8 cellular contexts compared by ENCODE assay signal in the genomic region with DNA sequence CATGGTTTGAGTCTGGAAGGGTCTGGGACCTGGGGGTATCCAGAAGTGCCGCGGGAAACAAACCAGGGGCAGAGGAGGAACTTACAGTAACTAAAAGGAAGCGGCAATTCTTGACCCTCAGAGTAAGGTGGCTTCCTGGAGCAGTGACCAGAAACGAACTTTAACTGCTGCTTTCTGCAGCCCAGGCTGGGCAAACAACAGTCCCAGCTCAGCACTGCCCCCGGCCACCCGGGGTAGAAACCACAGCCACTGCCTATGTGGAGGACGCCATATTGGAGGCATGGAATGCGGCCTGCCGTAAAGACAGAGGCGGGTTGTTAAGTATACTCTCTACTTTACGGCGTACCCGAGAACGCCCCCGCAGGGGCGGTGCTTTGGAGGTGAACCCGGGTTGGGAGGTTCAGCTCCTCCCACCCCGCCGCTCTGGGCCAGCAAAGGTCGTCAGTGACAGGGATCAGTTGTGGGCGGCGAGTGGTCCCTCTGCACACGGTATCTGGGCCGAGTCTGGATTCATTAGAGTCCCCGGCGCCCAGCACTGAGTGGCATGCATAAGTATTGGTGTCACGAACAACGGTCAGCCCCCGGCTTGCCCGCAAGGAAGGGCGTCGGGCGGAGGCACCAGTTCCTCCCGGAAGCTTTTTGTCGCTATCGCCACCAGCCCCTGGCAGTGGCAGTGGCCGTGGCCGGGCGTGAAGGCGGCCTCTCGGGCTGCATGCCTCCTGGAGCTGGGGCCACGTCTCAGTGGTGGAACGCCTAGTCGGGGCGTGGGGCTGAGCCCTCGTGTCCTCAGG. TPM values are rescaled to one million over a fixed set of nuclear protein-coding genes. Genes with fewer than 3 reads are reported as not detected.
A peak's percentile ranks its signal among the peaks of the same experiment; 100 is the strongest.
DNase-seq lines count a peak whose midpoint lies in the region; ATAC-seq and TF ChIP-seq lines count a peak whose summit lies in the region.

A gene with protein sequence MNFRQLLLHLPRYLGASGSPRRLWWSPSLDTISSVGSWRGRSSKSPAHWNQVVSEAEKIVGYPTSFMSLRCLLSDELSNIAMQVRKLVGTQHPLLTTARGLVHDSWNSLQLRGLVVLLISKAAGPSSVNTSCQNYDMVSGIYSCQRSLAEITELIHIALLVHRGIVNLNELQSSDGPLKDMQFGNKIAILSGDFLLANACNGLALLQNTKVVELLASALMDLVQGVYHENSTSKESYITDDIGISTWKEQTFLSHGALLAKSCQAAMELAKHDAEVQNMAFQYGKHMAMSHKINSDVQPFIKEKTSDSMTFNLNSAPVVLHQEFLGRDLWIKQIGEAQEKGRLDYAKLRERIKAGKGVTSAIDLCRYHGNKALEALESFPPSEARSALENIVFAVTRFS (minus strand): TSS at position 282 of the 791 bp plus-strand sequence. CDS start 279 bp downstream, at position 3.

- CTCF ChIA-PET in mammary epithelial cell (lab: Charles Lee; ENCODE audit: low non-redundant PET) = interaction anchor here (0.6 to 0.9 kb wide), 4 partner anchors 141 to 1089 kb away, joined by 3 to 4 read pairs (median 3); no protein-coding TSS in a partner anchor

- TSS peak; percentile 54 for BruUV-seq in mammary epithelial cell (replicated peaks; lab: Mats Ljungman, UMichigan)

- intact Hi-C loops in mammary epithelial cell (cut with micrococcal nuclease) = loop anchor here (1.0 to 10.0 kb wide), 5 partner anchors 141 to 327 kb away; no protein-coding TSS in a partner anchor

- no peaks in the 10 kb centered on the region for H3K27me3 ChIP-seq in WERI-Rb-1 (ENCODE audit: insufficient read depth, low read depth, severe bottlenecking)
- no peaks in the 10 kb centered on the region for H3K27me3 ChIP-seq in mammary epithelial cell (ENCODE audit: insufficient read depth, low read length)
- H3K27me3 ChIP-seq in smooth muscle cell (ENCODE audit: low read depth) = no peaks in the 10 kb centered on the region

- H4K20me1 ChIP-seq in mammary epithelial cell (ENCODE audit: insufficient read depth, low read length) (no peaks in the 10 kb centered on the region), smooth muscle cell (ENCODE audit: low read depth) (no peaks in the 10 kb centered on the region)

- H2AFZ ChIP-seq in mammary epithelial cell (ENCODE audit: low read depth, low read length) (peak within 1 kb of the TSS; percentile 100), smooth muscle cell (ENCODE audit: low read depth) (peak within 1 kb of the TSS; percentile 99)

- H3K9me3 ChIP-seq in WERI-Rb-1 (ENCODE audit: severe bottlenecking) = no peaks in the 10 kb centered on the region
- no peaks in the 10 kb centered on the region for H3K9me3 ChIP-seq in mammary epithelial cell (replicated peaks; ENCODE audit: insufficient read depth, low read length)
- H3K9me3 ChIP-seq in smooth muscle cell (replicated peaks; ENCODE audit: low read depth) = no peaks in the 10 kb centered on the region

- peak; percentile 58 for TF ChIP-seq CTCF in WERI-Rb-1 (IDR thresholded peaks at IDR 0.05; ENCODE audit: low read depth, low read length)
- TF ChIP-seq CTCF in mammary epithelial cell (conservative IDR thresholded peaks at IDR 0.05 in 1 of 2, IDR thresholded peaks at IDR 0.05 in 1 of 2; ENCODE audit: extremely low read depth in 1 of 2, insufficient read depth in 1 of 2, low read depth in 1 of 2, low read length in 2 of 2) = peak; percentile 28 to 61
- TF ChIP-seq CTCF in smooth muscle cell (IDR thresholded peaks at IDR 0.05; ENCODE audit: borderline replicate concordance, insufficient read depth, poor library complexity, severe bottlenecking) = peak; percentile 35

- H3K4me3 ChIP-seq in WERI-Rb-1 (ENCODE audit: low read depth, low read length) (peak within 1 kb of the TSS; percentile 76), mammary epithelial cell (replicated peaks in 1 of 3; ENCODE audit: insufficient read depth in 1 of 3, low read depth in 2 of 3, low read length in 3 of 3) (peak within 1 kb of the TSS; percentile 68 to 78 (median 74)), smooth muscle cell (peak within 1 kb of the TSS; percentile 92)

- no peaks in the 10 kb centered on the region for H3F3A ChIP-seq in smooth muscle cell (ENCODE audit: low read depth)

- H3K79me2 ChIP-seq in mammary epithelial cell (ENCODE audit: insufficient read depth, low read length) = peaks cover 32% of the 10 kb centered on the region
- peaks cover 27% of the 10 kb centered on the region for H3K79me2 ChIP-seq in smooth muscle cell (ENCODE audit: low read depth)

- WGBS in mammary epithelial cell (ENCODE audit: low coverage, missing lambda C conversion rate) = 3% methylated on average over 25 of the region's 46 CpGs
- under 1% methylated on average over 46 of the region's 46 CpGs for WGBS in smooth muscle cell (ENCODE audit: low lambda C conversion rate)

- H3K9ac ChIP-seq in mammary epithelial cell (ENCODE audit: insufficient read depth, low read length) = peak within 1 kb of the TSS; percentile 58
- peak within 1 kb of the TSS; percentile 85 for H3K9ac ChIP-seq in smooth muscle cell (ENCODE audit: low read depth)

- in situ Hi-C loops in mammary epithelial cell (cut with MboI; ENCODE audit: low sequenced_read_pairs in 2 of 2) = no loop called here

- DNase-seq in AG08396 (ENCODE audit: low spot score) (peak; percentile 96), NCI-H2227 (lab: John Stamatoyannopoulos, UW; ENCODE audit: unreplicated experiment) (peak; percentile 96), WERI-Rb-1 (peak; percentile 99), mammary epithelial cell (peak; percentile 94), iPS-NIHi7 (ENCODE audit: extremely low spot score) (peak; percentile 98), smooth muscle cell (lab: John Stamatoyannopoulos, UW; ENCODE audit: unreplicated experiment) (peak; percentile 76)

- H3K36me3 ChIP-seq in WERI-Rb-1 = no peaks in the 10 kb centered on the region
- H3K36me3 ChIP-seq in mammary epithelial cell (ENCODE audit: insufficient read depth, low read length) = no peaks in the 10 kb centered on the region
- no peaks in the 10 kb centered on the region for H3K36me3 ChIP-seq in smooth muscle cell (ENCODE audit: low read depth)

- peaks cover 10% of the 10 kb centered on the region for H3K4me1 ChIP-seq in mammary epithelial cell (ENCODE audit: insufficient read depth, low read length)
- peaks cover 4% of the 10 kb centered on the region for H3K4me1 ChIP-seq in smooth muscle cell (ENCODE audit: low read depth)

- H3K27ac ChIP-seq in WERI-Rb-1 = peak within 1 kb of the TSS; percentile 62
- peak within 1 kb of the TSS; percentile 73 for H3K27ac ChIP-seq in mammary epithelial cell (ENCODE audit: insufficient read depth, low read depth, low read length)
- H3K27ac ChIP-seq in smooth muscle cell (ENCODE audit: low read depth) = peak within 1 kb of the TSS; percentile 48

- dilution Hi-C loops in mammary epithelial cell (cut with HindIII; ENCODE audit: low sequenced_read_pairs) = loop anchor here (5.0 kb wide), 1 partner anchor 37 kb away; no protein-coding TSS in a partner anchor

- peak within 1 kb of the TSS; percentile 100 for H3K4me2 ChIP-seq in mammary epithelial cell (ENCODE audit: insufficient read depth, low read depth, low read length)
- peak within 1 kb of the TSS; percentile 95 for H3K4me2 ChIP-seq in smooth muscle cell

- ATAC-seq in GM18907 (IDR thresholded peaks at IDR 0.05; ENCODE audit: unreplicated experiment) (peak; percentile 94), HG03159 (IDR thresholded peaks at IDR 0.05; ENCODE audit: unreplicated experiment) (peak; percentile 92)

RNA-seq across cellular contexts. Expression of the gene that starts here (rescaled TPM):
- 10 to 100 TPM in 1 of 2 donors, 1 to 10 TPM in 1; 7.5 to 10.6 TPM for total RNA-seq in mammary epithelial cell
- polyA plus RNA-seq in mammary epithelial cell = 10.3 TPM
- polyA minus RNA-seq in mammary epithelial cell = 27.0 TPM
- total RNA-seq in smooth muscle cell = 15.5 and 21.6 TPM in 2 replicates
- 12.1 and 12.8 TPM in 2 replicates for polyA plus RNA-seq in smooth muscle cell

Comparison
In these comparisons a context has a peak if more than half of its experiments do, and no peak if none do; other contexts are left out.
1. Peak in every context shown above with its lines: DNase-seq, ATAC-seq, H3K4me3 ChIP-seq and H3K27ac ChIP-seq.